In genomic region chr10:130968964-130969363, GRCh38 we compare ENCODE assay signal across 15 cellular contexts.
DNase-seq lines count a peak whose midpoint lies in the region; ATAC-seq and TF ChIP-seq lines count a peak whose summit lies in the region.
"Had no signal": no experiment of that assay in that cellular context is flagged by ENCODE, and none has a peak within 500 bp of the region (broad histone marks: within the 10 kb centered on the region; RNA-seq: fewer than 3 reads in every experiment).

No MANE protein-coding gene starts in this region.

- H3K27ac Mint-ChIP-seq in type B pancreatic cell: peak overlapping the region; percentile 32
- H3K27ac Mint-ChIP-seq: CD4-positive, alpha-beta T cell; H9 had no signal

- peaks cover 8% of the 10 kb centered on the region for H3K9me3 ChIP-seq in trophoblast cell (ENCODE audit: insufficient read depth, low read depth, low read length)
- H3K9me3 ChIP-seq: A549, Caco-2 had no signal

- no peaks in the 10 kb centered on the region for H3K79me1 ChIP-seq in trophoblast cell (ENCODE audit: low read length)

- H3K4me2 ChIP-seq in trophoblast cell (ENCODE audit: low read length): no peak overlapping the region
- H3K4me2 ChIP-seq: A549 had no signal

- DNase-seq in G401 (ENCODE audit: low spot score) (peak; percentile 32), cerebellar cortex (ENCODE audit: low spot score) (peak; percentile 22), foreskin keratinocyte (peak; percentile 5 to 56), type B pancreatic cell (ENCODE audit: extremely low spot score, unreplicated experiment) (no peak), NCI-H345 (lab: John Stamatoyannopoulos, UW) (no peak), trophoblast cell (no peak), NCI-H1092 treated with DMSO at 0.1 percent for 48 hours (lab: John Stamatoyannopoulos, UW) (no peak)
- DNase-seq: AML-193; Caco-2; CD4-positive, alpha-beta T cell; GDM1; H9 had no signal

- no peak overlapping the region for H2BK120ac ChIP-seq in trophoblast cell (ENCODE audit: insufficient read depth, low read length, poor library complexity)

- H3K36me3 Mint-ChIP-seq in type B pancreatic cell: no peaks in the 10 kb centered on the region

- no peaks in the 10 kb centered on the region for H3K9me3 Mint-ChIP-seq in type B pancreatic cell
- H3K9me3 Mint-ChIP-seq: CD4-positive, alpha-beta T cell had no signal

- no peak overlapping the region for H4K8ac ChIP-seq in trophoblast cell (ENCODE audit: low read depth, low read length)

- H3K9ac ChIP-seq in trophoblast cell (ENCODE audit: low read length): no peak overlapping the region

- no peak overlapping the region for H3K18ac ChIP-seq in trophoblast cell (ENCODE audit: low read length)

- peaks cover 25% of the 10 kb centered on the region for H3K27me3 Mint-ChIP-seq in type B pancreatic cell
- H3K27me3 Mint-ChIP-seq: CD4-positive, alpha-beta T cell had no signal

- no peak overlapping the region for H4K91ac ChIP-seq in trophoblast cell (ENCODE audit: low read depth, low read length)

- H3K4me1 Mint-ChIP-seq in type B pancreatic cell (ENCODE audit: unreplicated experiment): no peaks in the 10 kb centered on the region

- no peak overlapping the region for H3K4me3 ChIP-seq in trophoblast cell (ENCODE audit: low read depth, low read length)
- H3K4me3 ChIP-seq: A549 had no signal

- H3K4me1 ChIP-seq in foreskin keratinocyte: no peaks in the 10 kb centered on the region
- H3K4me1 ChIP-seq in trophoblast cell (ENCODE audit: control insufficient read depth in 1 of 2, insufficient read depth in 2 of 2, low read length in 2 of 2): no peaks in the 10 kb centered on the region
- H3K4me1 ChIP-seq: A549, Caco-2 had no signal

- H3K79me2 ChIP-seq in trophoblast cell (ENCODE audit: control insufficient read depth, insufficient read depth, low read length, poor library complexity): no peaks in the 10 kb centered on the region

- H2AFZ ChIP-seq in trophoblast cell (ENCODE audit: insufficient read depth, low read length, poor library complexity): no peak overlapping the region

- in situ Hi-C loops in G401 (cut with HindIII; ENCODE audit: low sequenced_read_pairs): no loop called here

- H3K27ac ChIP-seq in foreskin keratinocyte (no peak overlapping the region), trophoblast cell (ENCODE audit: low read depth, low read length) (no peak overlapping the region)
- H3K27ac ChIP-seq: 22Rv1, A549, C4-2B had no signal

- no peak overlapping the region for H3K4me3 Mint-ChIP-seq in type B pancreatic cell
- H3K4me3 Mint-ChIP-seq: CD4-positive, alpha-beta T cell; H9 had no signal

- no peak overlapping the region for H2BK12ac ChIP-seq in trophoblast cell (ENCODE audit: low read length)

- TF ChIP-seq CTCF in foreskin keratinocyte (conservative IDR thresholded peaks at IDR 0.05) (no peak), type B pancreatic cell (conservative IDR thresholded peaks at IDR 0.05) (no peak)

- no CpG with 5 or more reads among the region's 2 CpGs for WGBS in trophoblast cell (ENCODE audit: extremely low coverage, insufficient coverage, insufficient read length)

- no peak overlapping the region for H3K14ac ChIP-seq in trophoblast cell (ENCODE audit: low read length)

- no peaks in the 10 kb centered on the region for H3K27me3 ChIP-seq in foreskin keratinocyte
- no peaks in the 10 kb centered on the region for H3K27me3 ChIP-seq in trophoblast cell (ENCODE audit: insufficient read depth, low read length)

- H2AK5ac ChIP-seq in trophoblast cell (ENCODE audit: low read length): no peak overlapping the region

- H3K23ac ChIP-seq in trophoblast cell (ENCODE audit: low read length): no peak overlapping the region

- ATAC-seq in foreskin keratinocyte: no peak
- ATAC-seq: A549 had no signal

- no peak overlapping the region for H4K12ac ChIP-seq in trophoblast cell (ENCODE audit: low read depth, low read length)

- no peak overlapping the region for H2BK5ac ChIP-seq in trophoblast cell (ENCODE audit: low read depth, low read length, poor library complexity)

- no peak overlapping the region for H3K4ac ChIP-seq in trophoblast cell (ENCODE audit: low read depth, low read length)

- H3K36me3 ChIP-seq in trophoblast cell (ENCODE audit: control insufficient read depth in 1 of 2, insufficient read depth in 2 of 2, low read length in 2 of 2): no peaks in the 10 kb centered on the region

Comparison
In these comparisons a context has a peak if more than half of its experiments do, and no peak if none do; other contexts are left out.
1. DNase-seq: peak in G401 (single experiment), cerebellar cortex (single experiment) and foreskin keratinocyte (2 of 2); none in type B pancreatic cell (single experiment), NCI-H345 (single experiment), trophoblast cell (0 of 2) and NCI-H1092 treated with DMSO at 0.1 percent for 48 hours (single experiment).